In genomic region chr14:70916300-70916699, GRCh38 we compare ENCODE assay signal across 28 cellular contexts. TPM values are rescaled to one million over a fixed set of nuclear protein-coding genes. Genes with fewer than 3 reads are reported as not detected.
DNase-seq lines count a peak whose midpoint lies in the region; ATAC-seq and TF ChIP-seq lines count a peak whose summit lies in the region.
"Had no signal": no experiment of that assay in that cellular context is flagged by ENCODE, and none has a peak within 500 bp of the region (broad histone marks: within the 10 kb centered on the region; RNA-seq: fewer than 3 reads in every experiment).

No MANE protein-coding gene starts in this region.

- no peak for TF ChIP-seq POLR2A in upper lobe of left lung (IDR thresholded peaks at IDR 0.05)

- no peak for DNase-seq in activated T-cell treated with anti-CD3 and anti-CD28 coated beads, Interleukin-2, amount 50 U/mL, for 72 hours
- DNase-seq in activated T-cell treated with anti-CD3 and anti-CD28 coated beads, Interleukin-2, amount 50 U/mL, for 1 hour: no peak
- DNase-seq in RWPE2 (ENCODE audit: low spot score) (no peak), upper lobe of left lung (no peak)
- no peak for DNase-seq in effector memory CD4-positive, alpha-beta T cell
- DNase-seq in stimulated activated naive CD8-positive, alpha-beta T cell treated with anti-CD3 and anti-CD28 coated beads, Interleukin-15, amount 100 ng/mL, for 72 hours: no peak
- no peak for DNase-seq in activated naive CD4-positive, alpha-beta T cell treated with Interleukin-2 at 50 U/mL for 16 hours
- DNase-seq: activated B cell treated with CpG ODN at 0.5 μM for 24 hours; activated CD4-positive, alpha-beta T cell treated with anti-CD3 and anti-CD28 coated beads, Interleukin-2, amount 50 U/mL, for 4 hours; activated naive CD4-positive, alpha-beta T cell treated with anti-CD3 and anti-CD28 coated beads for 36 hours; Calu3; DMS79 treated with DMSO at 0.1 percent for 48 hours; left colon; mesendoderm; NCI-H1105; NCI-H187 treated with DMSO at 0.1 percent for 48 hours; NCI-H2171 treated with DMSO at 0.1 percent for 48 hours; NCI-H526; nucleus accumbens; SHP77; sigmoid colon; stimulated activated CD4-positive, alpha-beta T cell treated with anti-CD3 and anti-CD28 coated beads, Interleukin-4, amount 100 ng/mL, for 4 hours; stimulated activated naive B cell treated with anti-CD40 and anti-IgM and Interleukin-4, amounts not matched to agents 10 μg/mL and 1 μg/mL and 100 μg/mL, for 72 hours; T1000 had no signal

- peak overlapping the region; percentile 21 to 75 for H3K4me3 Mint-ChIP-seq in activated T-cell treated with anti-CD3 and anti-CD28 coated beads, Interleukin-2, amount 50 U/mL, for 72 hours
- H3K4me3 Mint-ChIP-seq in stimulated activated naive CD8-positive, alpha-beta T cell treated with anti-CD3 and anti-CD28 coated beads, Interleukin-15, amount 100 ng/mL, for 72 hours: peak overlapping the region; percentile 51 to 63
- H3K4me3 Mint-ChIP-seq: activated B cell treated with CpG ODN at 0.5 μM for 24 hours; stimulated activated naive B cell treated with anti-CD40 and anti-IgM and Interleukin-4, amounts not matched to agents 10 μg/mL and 1 μg/mL and 100 μg/mL, for 72 hours had no signal

- peaks cover 87% of the 10 kb centered on the region for H3K4me1 Mint-ChIP-seq in activated T-cell treated with anti-CD3 and anti-CD28 coated beads, Interleukin-2, amount 50 U/mL, for 72 hours (ENCODE audit: low read depth)
- H3K4me1 Mint-ChIP-seq in stimulated activated naive CD8-positive, alpha-beta T cell treated with anti-CD3 and anti-CD28 coated beads, Interleukin-15, amount 100 ng/mL, for 72 hours: peaks cover 82% of the 10 kb centered on the region

- no peak for ATAC-seq in activated T-cell treated with anti-CD3 and anti-CD28 coated beads, Interleukin-2, amount 50 U/mL, for 72 hours (replicated peaks in 1 of 2)
- ATAC-seq in RWPE2 (ENCODE audit: low read depth) (peak; percentile 59; the same call in 2 of the 3 replicates), upper lobe of left lung (ENCODE audit: low FRiP score in 2 of 2) (no peak)
- no peak for ATAC-seq in stimulated activated naive CD8-positive, alpha-beta T cell treated with anti-CD3 and anti-CD28 coated beads, Interleukin-15, amount 100 ng/mL, for 72 hours
- ATAC-seq: left colon; stimulated activated naive B cell treated with anti-CD40 and anti-IgM and Interleukin-4, amounts not matched to agents 10 μg/mL and 1 μg/mL and 100 μg/mL, for 72 hours had no signal

- H3K36me3 ChIP-seq in RWPE2 (ENCODE audit: low read depth): peaks cover 9% of the 10 kb centered on the region; the same call in 1 of the 2 replicates
- H3K36me3 ChIP-seq in effector memory CD4-positive, alpha-beta T cell (ENCODE audit: control insufficient read depth, insufficient read depth, low read length): no peaks in the 10 kb centered on the region
- H3K36me3 ChIP-seq in upper lobe of left lung: no peaks in the 10 kb centered on the region
- H3K36me3 ChIP-seq: prostate gland, sigmoid colon, thoracic aorta had no signal

- WGBS in upper lobe of left lung, 2 donors: 91 to 93% methylated on average over 7 of the region's 7 CpGs

- H3K27me3 ChIP-seq in RWPE2 (ENCODE audit: insufficient read depth, poor library complexity, severe bottlenecking) (no peaks in the 10 kb centered on the region), upper lobe of left lung (no peaks in the 10 kb centered on the region)
- no peaks in the 10 kb centered on the region for H3K27me3 ChIP-seq in effector memory CD4-positive, alpha-beta T cell (replicated peaks; ENCODE audit: control insufficient read depth, insufficient read depth, low read length, poor library complexity, severe bottlenecking)
- H3K27me3 ChIP-seq: BLaER1, sigmoid colon had no signal

- peaks cover 4% of the 10 kb centered on the region in 2 donors for H3K36me3 Mint-ChIP-seq in activated T-cell treated with anti-CD3 and anti-CD28 coated beads, Interleukin-2, amount 50 U/mL, for 72 hours (ENCODE audit: insufficient read depth in 2 of 2)

- H3K4me1 ChIP-seq in RWPE2 (ENCODE audit: insufficient read depth, poor library complexity, severe bottlenecking): peaks cover 43% of the 10 kb centered on the region
- H3K4me1 ChIP-seq in effector memory CD4-positive, alpha-beta T cell (ENCODE audit: control insufficient read depth, insufficient read depth, low read length, poor library complexity, severe bottlenecking): peaks cover 48% of the 10 kb centered on the region
- H3K4me1 ChIP-seq in upper lobe of left lung: peaks cover 21 to 48% (median 27%) of the 10 kb centered on the region in 4 donors
- H3K4me1 ChIP-seq: prostate gland had no signal

- H3K27ac ChIP-seq in RWPE2 (ENCODE audit: poor library complexity, severe bottlenecking) (peak overlapping the region; percentile 10), upper lobe of left lung (no peak overlapping the region)
- peak overlapping the region; percentile 10 for H3K27ac ChIP-seq in effector memory CD4-positive, alpha-beta T cell (ENCODE audit: insufficient read depth, low read length, poor library complexity, severe bottlenecking)
- H3K27ac ChIP-seq: BLaER1, prostate gland, sigmoid colon, thoracic aorta had no signal

- TF ChIP-seq CTCF in RWPE2 (IDR thresholded peaks at IDR 0.05; ENCODE audit: poor library complexity, severe bottlenecking) (no peak), upper lobe of left lung (IDR thresholded peaks at IDR 0.05) (no peak)

- peak overlapping the region; percentile 74 for H3K27ac Mint-ChIP-seq in activated T-cell treated with anti-CD3 and anti-CD28 coated beads, Interleukin-2, amount 50 U/mL, for 72 hours
- no peak overlapping the region for H3K27ac Mint-ChIP-seq in stimulated activated naive CD8-positive, alpha-beta T cell treated with anti-CD3 and anti-CD28 coated beads, Interleukin-15, amount 100 ng/mL, for 72 hours
- H3K27ac Mint-ChIP-seq: activated B cell treated with CpG ODN at 0.5 μM for 24 hours; stimulated activated naive B cell treated with anti-CD40 and anti-IgM and Interleukin-4, amounts not matched to agents 10 μg/mL and 1 μg/mL and 100 μg/mL, for 72 hours had no signal

- H3K4me3 ChIP-seq in RWPE2 (ENCODE audit: severe bottlenecking) (no peak overlapping the region), upper lobe of left lung (no peak overlapping the region)
- H3K4me3 ChIP-seq in effector memory CD4-positive, alpha-beta T cell (ENCODE audit: insufficient read depth, low read depth, low read length, poor library complexity, severe bottlenecking): no peak overlapping the region
- H3K4me3 ChIP-seq: BLaER1, HAP-1, prostate gland, sigmoid colon, thoracic aorta had no signal

- no peaks in the 10 kb centered on the region for H3K27me3 Mint-ChIP-seq in activated T-cell treated with anti-CD3 and anti-CD28 coated beads, Interleukin-2, amount 50 U/mL, for 72 hours (ENCODE audit: low read depth)
- no peaks in the 10 kb centered on the region for H3K27me3 Mint-ChIP-seq in stimulated activated naive CD8-positive, alpha-beta T cell treated with anti-CD3 and anti-CD28 coated beads, Interleukin-15, amount 100 ng/mL, for 72 hours
- H3K27me3 Mint-ChIP-seq: activated B cell treated with CpG ODN at 0.5 μM for 24 hours; stimulated activated naive B cell treated with anti-CD40 and anti-IgM and Interleukin-4, amounts not matched to agents 10 μg/mL and 1 μg/mL and 100 μg/mL, for 72 hours had no signal

- no peak for TF ChIP-seq EP300 in upper lobe of left lung (IDR thresholded peaks at IDR 0.05)

- H3K9me3 Mint-ChIP-seq in activated T-cell treated with anti-CD3 and anti-CD28 coated beads, Interleukin-2, amount 50 U/mL, for 72 hours: no peaks in the 10 kb centered on the region
- H3K9me3 Mint-ChIP-seq in stimulated activated naive CD8-positive, alpha-beta T cell treated with anti-CD3 and anti-CD28 coated beads, Interleukin-15, amount 100 ng/mL, for 72 hours: no peaks in the 10 kb centered on the region
- H3K9me3 Mint-ChIP-seq: activated B cell treated with CpG ODN at 0.5 μM for 24 hours; activated naive CD4-positive, alpha-beta T cell treated with anti-CD3 and anti-CD28 coated beads for 36 hours; stimulated activated naive B cell treated with anti-CD40 and anti-IgM and Interleukin-4, amounts not matched to agents 10 μg/mL and 1 μg/mL and 100 μg/mL, for 72 hours had no signal

- H3K9me3 ChIP-seq in RWPE2 (ENCODE audit: severe bottlenecking): no peaks in the 10 kb centered on the region
- H3K9me3 ChIP-seq in effector memory CD4-positive, alpha-beta T cell (ENCODE audit: control insufficient read depth, low read length): no peaks in the 10 kb centered on the region
- no peaks in the 10 kb centered on the region for H3K9me3 ChIP-seq in upper lobe of left lung
- H3K9me3 ChIP-seq: HAP-1, prostate gland, sigmoid colon, thoracic aorta had no signal

RNA-seq across cellular contexts. Expression of gene PCNX1, which starts 9.0 kb away (rescaled TPM):
- 10 to 100 TPM; 83.3 to 85.8 TPM for total RNA-seq in activated T-cell treated with anti-CD3 and anti-CD28 coated beads, Interleukin-2, amount 50 U/mL, for 72 hours
- 10 to 100 TPM; 38.4 to 98.5 (median 65.4) TPM for total RNA-seq in upper lobe of left lung

Comparison
In these comparisons a context has a peak if more than half of its experiments do, and no peak if none do; other contexts are left out.
1. H3K27ac ChIP-seq: peak in RWPE2 (single experiment) and effector memory CD4-positive, alpha-beta T cell (single experiment); none in upper lobe of left lung (0 of 4).